Comparison of ENCODE assay signal across 16 cellular contexts in the genomic region with DNA sequence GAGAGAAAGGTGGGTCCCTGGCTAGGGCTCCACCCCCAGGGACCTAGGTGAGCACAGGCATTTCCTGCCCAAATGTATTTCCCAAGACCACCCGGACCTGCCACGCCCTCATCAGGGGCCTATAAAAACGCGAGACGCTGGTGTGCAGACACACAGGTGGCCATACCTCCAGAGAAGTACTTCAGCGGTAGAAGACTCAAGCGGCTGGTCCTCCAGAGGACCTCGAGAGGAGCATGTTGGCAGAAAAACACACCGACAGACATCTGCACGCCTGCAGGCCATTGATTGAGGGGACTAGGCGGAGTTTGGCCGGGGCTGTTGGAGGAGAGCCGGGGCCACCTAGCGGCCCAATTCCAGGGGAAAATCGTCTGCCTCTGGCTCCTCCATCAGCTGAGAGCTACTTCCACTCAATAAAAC.
DNase-seq lines count a peak whose midpoint lies in the region; ATAC-seq and TF ChIP-seq lines count a peak whose summit lies in the region.
"Had no signal": no experiment of that assay in that cellular context is flagged by ENCODE, and none has a peak within 500 bp of the region (broad histone marks: within the 10 kb centered on the region; RNA-seq: fewer than 3 reads in every experiment).

No MANE protein-coding gene starts in this region.

- 0 out of 2 replicates have a peak, but pooled peaks have one; percentile 18 for TF ChIP-seq CTCF in GM12875 (IDR thresholded peaks at IDR 0.05; ENCODE audit: borderline replicate concordance, insufficient read depth, low read depth, low read length)
- peak; percentile 9 for TF ChIP-seq CTCF in epithelial cell of esophagus (IDR thresholded peaks at IDR 0.05; ENCODE audit: insufficient read depth, low read depth, low read length, missing control alignments)
- TF ChIP-seq CTCF in Calu3 (IDR thresholded peaks at IDR 0.05; ENCODE audit: unreplicated experiment), result no peak

- no peaks in the 10 kb centered on the region for H3K36me3 Mint-ChIP-seq in Calu3 (ENCODE audit: insufficient read depth, unreplicated experiment)

- H3K9me3 Mint-ChIP-seq in Calu3 (ENCODE audit: low read depth, unreplicated experiment), result no peaks in the 10 kb centered on the region

- no peaks in the 10 kb centered on the region for H3K4me1 Mint-ChIP-seq in Calu3 (ENCODE audit: low read depth, unreplicated experiment)
- H3K4me1 Mint-ChIP-seq: T-helper 17 cell had no signal

- no peak overlapping the region for H3K27ac Mint-ChIP-seq in Calu3 (ENCODE audit: unreplicated experiment)
- H3K27ac Mint-ChIP-seq: T-helper 17 cell had no signal

- H3K4me3 Mint-ChIP-seq in Calu3 (ENCODE audit: low read depth, unreplicated experiment), result no peak overlapping the region
- H3K4me3 Mint-ChIP-seq: T-helper 17 cell had no signal

- no TSS peak for BruUV-seq in Calu3 (replicated peaks; lab: Mats Ljungman, UMichigan)

- intact Hi-C loops in Calu3 (cut with micrococcal nuclease; ENCODE audit: unreplicated experiment), result no loop called here

- no peaks in the 10 kb centered on the region for H3K27me3 Mint-ChIP-seq in Calu3 (ENCODE audit: unreplicated experiment)
- H3K27me3 Mint-ChIP-seq: T-helper 17 cell had no signal

- no peak for ATAC-seq in HG03378 (IDR thresholded peaks at IDR 0.05; ENCODE audit: unreplicated experiment)
- ATAC-seq in HG02852 (IDR thresholded peaks at IDR 0.05; ENCODE audit: unreplicated experiment), result no peak
- ATAC-seq in HG03095 (IDR thresholded peaks at IDR 0.05; ENCODE audit: unreplicated experiment), result no peak
- ATAC-seq: esophagus mucosa, T-helper 17 cell had no signal

- CTCF ChIA-PET in Calu3 (lab: Charles Lee), result no interaction called here

- no peak overlapping the region for H3K4me3 ChIP-seq in GM12875 (ENCODE audit: low read depth, low read length)
- H3K4me3 ChIP-seq in epithelial cell of esophagus (ENCODE audit: low read length), result no peak overlapping the region
- H3K4me3 ChIP-seq: cardiac muscle cell had no signal

- DNase-seq in A172 (ENCODE audit: low spot score), result peak; percentile 47
- DNase-seq in NCI-H774 (lab: John Stamatoyannopoulos, UW), result peak; percentile 6
- peak; percentile 17 for DNase-seq in epithelial cell of esophagus (ENCODE audit: low read depth)
- DNase-seq in Calu3, result no peak
- DNase-seq: activated naive CD4-positive, alpha-beta T cell treated with Interleukin-2 at 50 U/mL for 16 hours; mesenchymal stem cell; NCI-H1417; stimulated activated CD4-positive, alpha-beta T cell treated with anti-CD3 and anti-CD28 coated beads, Interleukin-2, amount 100 ng/mL, for 24 hours; stimulated activated naive CD4-positive, alpha-beta T cell; T-helper 17 cell had no signal
